In genomic region chr3:190593075-190593474, GRCh38 we compare ENCODE assay signal across 28 cellular contexts.
"Had no signal": no experiment of that assay in that cellular context is flagged by ENCODE, and none has a peak within 500 bp of the region (broad histone marks: within the 10 kb centered on the region; RNA-seq: fewer than 3 reads in every experiment).

No MANE protein-coding gene starts in this region.

- H3K4me3 Mint-ChIP-seq: activated CD8-positive, alpha-beta T cell treated with anti-CD3 and anti-CD28 coated beads for 36 hours; activated naive CD8-positive, alpha-beta T cell treated with anti-CD3 and anti-CD28 coated beads, Interleukin-2, amount 50 U/mL, for 24 hours; brain; T-cell had no signal

- H3K27me3 Mint-ChIP-seq: activated CD8-positive, alpha-beta T cell treated with anti-CD3 and anti-CD28 coated beads for 36 hours; activated naive CD8-positive, alpha-beta T cell treated with anti-CD3 and anti-CD28 coated beads, Interleukin-2, amount 50 U/mL, for 24 hours; central memory CD8-positive, alpha-beta T cell; T-cell had no signal

- H3K27ac Mint-ChIP-seq: activated CD8-positive, alpha-beta T cell treated with anti-CD3 and anti-CD28 coated beads for 36 hours; activated naive CD8-positive, alpha-beta T cell treated with anti-CD3 and anti-CD28 coated beads, Interleukin-2, amount 50 U/mL, for 24 hours; brain; T-cell had no signal

- ATAC-seq: activated CD8-positive, alpha-beta T cell treated with anti-CD3 and anti-CD28 coated beads for 36 hours; activated naive CD4-positive, alpha-beta T cell treated with anti-CD3 and anti-CD28 coated beads, Interleukin-2, amount 50 U/mL, for 72 hours; activated naive CD8-positive, alpha-beta T cell treated with anti-CD3 and anti-CD28 coated beads, Interleukin-2, amount 50 U/mL, for 24 hours; T-cell had no signal

- H3K4me2 ChIP-seq: KMS-11 had no signal

- H3K9me3 ChIP-seq: SJSA1 had no signal

- H3K9me3 Mint-ChIP-seq: activated CD8-positive, alpha-beta T cell treated with anti-CD3 and anti-CD28 coated beads for 36 hours; brain; central memory CD8-positive, alpha-beta T cell had no signal

- H3K36me3 ChIP-seq: SJSA1 had no signal

- H3K36me3 Mint-ChIP-seq: brain had no signal

- FAIRE-seq: astrocyte, RCC 7860, TTC549 had no signal

- H3K27me3 ChIP-seq: SJSA1 had no signal

- H3K9ac ChIP-seq: KMS-11 had no signal

- H3K4me3 ChIP-seq: SJSA1 had no signal

- DNase-seq: activated CD4-positive, alpha-beta T cell treated with anti-CD3 and anti-CD28 coated beads, Interleukin-2, amount 50 U/mL, for 1 hour; activated CD4-positive, CD25-positive, alpha-beta regulatory T cell; activated CD8-positive, alpha-beta memory T cell treated with anti-CD3 and anti-CD28 coated beads, Interleukin-2, amount 50 U/mL, for 48 hours; activated CD8-positive, alpha-beta T cell treated with anti-CD3 and anti-CD28 coated beads for 36 hours; activated effector memory CD4-positive, alpha-beta T cell treated with anti-CD3 and anti-CD28 coated beads, Interleukin-2, amount 50 U/mL, for 16 hours; activated naive CD4-positive, alpha-beta T cell treated with Interleukin-2 at 50 U/mL for 16 hours; activated naive CD8-positive, alpha-beta T cell treated with anti-CD3 and anti-CD28 coated beads, Interleukin-2, amount 50 U/mL, for 24 hours; activated T-cell treated with anti-CD3 and anti-CD28 coated beads, Interleukin-2, amount 50 U/mL, for 1 hour; NCI-H1092; NCI-H1417; NCI-H1930; NCI-H345; NCI-H510A; NCI-H526 treated with DMSO at 0.1 percent for 48 hours; NCI-H82; NK-92 treated with Interleukin-12 subunit alpha and Interleukin-12 subunit beta, amount 100 ng/mL, for 24 hours; SHP77; T-cell; T-helper 2 cell; T1000 had no signal

- H3K27ac ChIP-seq: KMS-11, SJSA1 had no signal
